In the genomic region with DNA sequence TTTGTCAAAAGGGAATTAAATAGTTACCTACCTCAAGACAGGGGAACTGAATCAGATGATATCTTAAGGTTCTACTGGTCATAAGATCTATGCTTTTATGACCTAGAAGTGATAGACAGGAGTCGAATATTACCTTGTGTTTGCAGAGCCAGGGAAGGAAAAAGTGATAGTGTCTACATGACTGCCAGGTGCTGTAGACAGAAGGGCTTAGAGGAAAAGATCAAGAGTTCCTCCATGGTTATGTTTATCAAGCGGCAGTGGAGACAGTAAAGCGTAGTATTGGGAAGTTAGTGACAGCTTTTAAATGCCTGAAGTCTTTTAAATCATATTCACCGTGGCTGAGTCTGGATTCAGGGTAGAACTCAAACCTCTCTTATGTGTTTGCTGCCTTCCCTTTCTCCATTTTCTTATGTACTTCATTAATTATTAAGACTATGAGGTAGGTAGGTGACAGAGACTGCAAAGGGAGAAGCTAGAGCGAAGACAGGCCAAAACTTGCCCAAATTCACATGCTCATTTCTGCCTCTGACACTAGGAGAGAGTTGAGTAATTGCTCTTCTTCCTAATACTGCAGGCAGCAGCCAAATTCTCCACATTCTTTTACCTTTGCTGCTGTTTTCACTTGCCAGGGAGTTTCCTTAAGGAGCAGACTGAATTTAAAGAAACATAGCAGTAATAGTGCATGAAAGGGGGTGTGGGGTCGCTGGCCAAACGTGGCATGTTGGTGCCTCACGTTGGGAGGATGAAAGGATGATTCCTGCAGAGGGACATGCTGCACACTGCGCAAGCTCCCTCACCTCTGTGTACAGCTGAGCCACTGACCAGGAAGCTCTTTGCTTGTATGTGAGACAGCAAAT, we compare ENCODE assay signal across 10 cellular contexts. TPM values are rescaled to one million over a fixed set of nuclear protein-coding genes. Genes with fewer than 3 reads are reported as not detected.
DNase-seq lines count a peak whose midpoint lies in the region; ATAC-seq and TF ChIP-seq lines count a peak whose summit lies in the region.
"Had no signal": no experiment of that assay in that cellular context is flagged by ENCODE, and none has a peak within 500 bp of the region (broad histone marks: within the 10 kb centered on the region; RNA-seq: fewer than 3 reads in every experiment).

No MANE protein-coding gene starts in this region.

- no peaks in the 10 kb centered on the region for H3K36me3 ChIP-seq in lower lobe of right lung
- H3K36me3 ChIP-seq in thyroid gland = no peaks in the 10 kb centered on the region

- H3K27ac ChIP-seq in lower lobe of right lung (peak overlapping the region; percentile 8), thyroid gland (peak overlapping the region; percentile 12 to 69 (median 62))

- ATAC-seq in HG03432 (IDR thresholded peaks at IDR 0.05; ENCODE audit: unreplicated experiment) (peak; percentile 67), lower lobe of right lung (peak; percentile 45 to 53), GM21825 (IDR thresholded peaks at IDR 0.05; ENCODE audit: unreplicated experiment) (no peak), GM18909 (IDR thresholded peaks at IDR 0.05; ENCODE audit: poor library complexity, unreplicated experiment) (no peak)

- intact Hi-C loops in lower lobe of right lung (cut with DNase I) = no loop called here
- intact Hi-C loops in thyroid gland (cut with DNase I) = loop anchor here (5.0 to 10.0 kb wide), 2 partner anchors 47 to 95 kb away; no protein-coding TSS in a partner anchor

- no peak overlapping the region for H3K4me3 ChIP-seq in choroid plexus epithelial cell (ENCODE audit: low read depth, low read length)
- no peak overlapping the region for H3K4me3 ChIP-seq in lower lobe of right lung
- H3K4me3 ChIP-seq in thyroid gland (replicated peaks in 1 of 3) = no peak overlapping the region

- H3K27me3 ChIP-seq in lower lobe of right lung (ENCODE audit: low read depth) = no peaks in the 10 kb centered on the region
- H3K27me3 ChIP-seq in thyroid gland = no peaks in the 10 kb centered on the region

- no peaks in the 10 kb centered on the region for H3K9me3 ChIP-seq in lower lobe of right lung
- H3K9me3 ChIP-seq in thyroid gland = no peaks in the 10 kb centered on the region

- TF ChIP-seq CTCF in choroid plexus epithelial cell (conservative IDR thresholded peaks at IDR 0.05; ENCODE audit: low read depth, low read length) = no peak
- TF ChIP-seq CTCF in lower lobe of right lung (IDR thresholded peaks at IDR 0.05) = no peak
- TF ChIP-seq CTCF in thyroid gland (IDR thresholded peaks at IDR 0.05) = peak in 1 of 6 experiments; percentile 10

- H3K4me1 ChIP-seq in lower lobe of right lung (peaks cover 82% of the 10 kb centered on the region), thyroid gland (peaks cover 53 to 78% of the 10 kb centered on the region in 2 donors)

- WGBS in thyroid gland, 2 donors = 44 to 53% methylated on average over 9 of the region's 9 CpGs

- peak in 1 of 2 donors; percentile 25 for TF ChIP-seq POLR2A in thyroid gland (IDR thresholded peaks at IDR 0.05)

- DNase-seq in choroid plexus epithelial cell (ENCODE audit: low read depth) = peak; percentile 60
- DNase-seq in lower lobe of right lung = no peak
- peak in 1 of 2 donors; percentile 21 for DNase-seq in thyroid gland
- DNase-seq in NCI-H1694 treated with DMSO at 0.1 percent for 48 hours (lab: John Stamatoyannopoulos, UW) = no peak
- DNase-seq in activated CD8-positive, alpha-beta memory T cell treated with anti-CD3 and anti-CD28 coated beads, Interleukin-2, amount 50 U/mL, for 48 hours = no peak
- DNase-seq: KBM-7, NCI-H524 had no signal

RNA-seq across cellular contexts. Expression of gene CRIM1, which starts 12.1 kb away (rescaled TPM):
- total RNA-seq in lower lobe of right lung (105 TPM), thyroid gland (100 to 1,000 TPM in 1 of 4 donors, 10 to 100 TPM in 3; 49.5 to 104 (median 71.5) TPM)

Comparison
In these comparisons a context has a peak if more than half of its experiments do, and no peak if none do; other contexts are left out.
1. ATAC-seq: peak in HG03432 (single experiment) and lower lobe of right lung (2 of 2); none in GM21825 (single experiment) and GM18909 (single experiment).